Comparison of ENCODE assay signal across 26 cellular contexts in genomic region chr10:84957427-84957826, GRCh38.
"Had no signal": no experiment of that assay in that cellular context is flagged by ENCODE, and none has a peak within 500 bp of the region (broad histone marks: within the 10 kb centered on the region; RNA-seq: fewer than 3 reads in every experiment).

No MANE protein-coding gene starts in this region.

- DNase-seq: activated CD4-positive, alpha-beta memory T cell treated with anti-CD3 and anti-CD28 coated beads, Interleukin-2, amount 10 ng/mL, durations not matched to agents 7 days and 5 days; activated CD4-positive, alpha-beta T cell treated with anti-CD3 and anti-CD28 coated beads for 36 hours; activated CD4-positive, alpha-beta T cell treated with anti-CD3 and anti-CD28 coated beads, Interleukin-2, amount 50 U/mL, for 1 hour; activated gamma-delta T cell treated with Interleukin-2 at 50 U/mL for 16 hours; activated naive CD4-positive, alpha-beta T cell treated with anti-CD3 and anti-CD28 coated beads, Interleukin-2, amount 10 ng/mL, durations not matched to agents 7 days and 5 days; activated naive CD8-positive, alpha-beta T cell treated with anti-CD3 and anti-CD28 coated beads for 36 hours; activated T-cell treated with anti-CD3 and anti-CD28 coated beads, Interleukin-2, amount 50 U/mL, for 72 hours; adrenal gland; anterior cingulate cortex; cerebellar nuclear complex; Karpas-422; MM.1S; NCI-H1105; NCI-H1436; NCI-H187 treated with DMSO at 0.1 percent for 48 hours; NCI-H2171; NCI-H345; NCI-H510A; NCI-H526 treated with DMSO at 0.1 percent for 48 hours; OCI-M1; RPMI8226; SK-N-SH; T-helper 1 cell had no signal

- ATAC-seq: activated CD4-positive, alpha-beta T cell treated with anti-CD3 and anti-CD28 coated beads for 36 hours; activated T-cell treated with anti-CD3 and anti-CD28 coated beads, Interleukin-2, amount 50 U/mL, for 72 hours; Panc1; Right ventricle myocardium inferior had no signal

- H3K27ac ChIP-seq: adrenal gland, VCaP had no signal

- H3K36me3 ChIP-seq: adrenal gland had no signal

- H3K27me3 ChIP-seq: adrenal gland had no signal

- H3K4me3 ChIP-seq: adrenal gland had no signal

- H3K9me3 ChIP-seq: adrenal gland, SK-N-SH had no signal

- H3K4me1 ChIP-seq: adrenal gland had no signal
